Comparison of ENCODE assay signal across 14 cellular contexts in the genomic region with DNA sequence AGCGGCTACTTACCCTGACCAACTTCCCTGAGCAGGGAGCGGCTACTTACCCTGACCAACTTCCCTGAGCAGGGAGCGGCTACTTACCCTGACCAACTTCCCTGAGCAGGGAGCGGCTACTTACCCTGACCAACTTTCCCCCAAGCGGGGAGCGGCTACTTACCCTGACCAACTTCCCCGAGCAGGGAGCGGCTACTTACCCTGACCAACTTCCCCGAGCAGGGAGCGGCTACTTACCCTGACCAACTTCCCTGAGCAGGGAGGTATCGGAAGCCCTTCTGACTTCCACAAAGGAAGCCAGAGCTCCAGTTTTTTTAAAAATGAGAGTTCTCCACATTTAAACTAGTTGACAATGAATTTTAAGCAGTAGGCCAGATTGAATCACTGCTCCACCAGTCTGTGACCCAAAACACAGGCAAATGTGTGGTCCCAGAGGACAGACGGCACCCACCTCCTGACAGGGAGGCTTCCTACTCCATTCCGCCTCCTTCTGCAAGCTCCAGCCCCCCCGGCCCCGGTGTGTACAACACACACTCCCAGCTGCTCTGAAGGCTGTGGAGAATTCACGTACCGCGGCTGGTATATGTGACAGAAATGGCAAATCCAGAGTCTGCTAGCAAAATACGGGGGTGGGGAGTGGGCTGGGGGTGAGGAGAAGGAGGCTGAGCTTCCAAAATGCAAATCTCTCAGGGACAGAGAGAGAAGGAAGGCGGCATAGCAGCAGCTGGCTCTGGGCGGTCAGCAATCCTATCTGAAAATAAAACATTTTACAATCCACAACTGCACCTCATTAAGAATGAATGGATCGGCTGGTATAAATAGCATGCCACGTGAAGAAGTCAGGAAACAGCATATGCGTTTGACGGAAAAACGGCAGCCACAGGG. TPM values are rescaled to one million over a fixed set of nuclear protein-coding genes. Genes with fewer than 3 reads are reported as not detected.
DNase-seq lines count a peak whose midpoint lies in the region; ATAC-seq, FAIRE-seq and TF ChIP-seq lines count a peak whose summit lies in the region.
"Had no signal": no experiment of that assay in that cellular context is flagged by ENCODE, and none has a peak within 500 bp of the region (broad histone marks: within the 10 kb centered on the region; RNA-seq: fewer than 3 reads in every experiment).

No MANE protein-coding gene starts in this region.

- no peak overlapping the region for H3K4me3 ChIP-seq in right lobe of liver
- H3K4me3 ChIP-seq in HepG2 (replicated peaks in 1 of 3; ENCODE audit: insufficient read depth in 1 of 3, low read depth in 2 of 3, low read length in 3 of 3): no peak overlapping the region
- H3K4me3 ChIP-seq in heart right ventricle: peak overlapping the region in 8 of 10 donors; percentile 9 to 47 (median 34)
- no peak overlapping the region for H3K4me3 ChIP-seq in parathyroid adenoma (ENCODE audit: low read depth, low read length)
- H3K4me3 ChIP-seq in vagina: peak overlapping the region in 1 of 2 donors; percentile 18
- H3K4me3 ChIP-seq: A549 had no signal

- H3K4me2 ChIP-seq in HepG2 (ENCODE audit: low read depth, low read length) (no peak overlapping the region), parathyroid adenoma (ENCODE audit: low read length) (no peak overlapping the region), H9 (ENCODE audit: insufficient read depth, insufficient read length, low read length) (no peak overlapping the region)
- H3K4me2 ChIP-seq: A549 had no signal

- no peak overlapping the region for H3K56ac ChIP-seq in H9 (ENCODE audit: insufficient read length, low read depth, low read length)

- DNase-seq in right lobe of liver: peak; percentile 29 to 46 (median 38)
- no peak for DNase-seq in HepG2 (ENCODE audit: low spot score)
- DNase-seq in heart right ventricle: peak in 1 of 2 donors; percentile 9
- DNase-seq in vagina (ENCODE audit: extremely low spot score in 2 of 2): no peak
- DNase-seq in DMS153 treated with DMSO at 0.1 percent for 48 hours (lab: John Stamatoyannopoulos, UW; ENCODE audit: unreplicated experiment): no peak
- no peak for DNase-seq in GM10266 (ENCODE audit: extremely low spot score)
- DNase-seq in H9: no peak
- DNase-seq: NCI-H1417, NCI-H524 treated with DMSO at 0.1 percent for 48 hours had no signal

- FAIRE-seq in HepG2 (lab: Jason Lieb, UNC): no peak
- FAIRE-seq: A549 had no signal

- H3K4me3 Mint-ChIP-seq in H9: peak overlapping the region in 1 of 2 experiments; percentile 14; a peak in 1 of 5 replicates
- H3K4me3 Mint-ChIP-seq: activated naive CD8-positive, alpha-beta T cell; memory B cell had no signal

- no peak overlapping the region for H3K14ac ChIP-seq in H9 (ENCODE audit: insufficient read depth, low read length)

- BruUV-seq in HepG2 (replicated peaks; lab: Mats Ljungman, UMichigan): no TSS peak

- TF ChIP-seq CTCF in right lobe of liver (IDR thresholded peaks at IDR 0.05) (no peak), HepG2 (CRISPR knock-in tag; IDR thresholded peaks at IDR 0.05) (no peak), heart right ventricle (IDR thresholded peaks at IDR 0.05) (no peak), parathyroid adenoma (IDR thresholded peaks at IDR 0.05) (no peak), vagina (IDR thresholded peaks at IDR 0.05) (no peak), GM10266 (IDR thresholded peaks at IDR 0.05; ENCODE audit: control insufficient read depth, insufficient read depth, low read depth, missing control alignments) (no peak), H9 (conservative IDR thresholded peaks at IDR 0.05) (no peak)

- H3K27ac ChIP-seq in right lobe of liver (peak overlapping the region in 1 of 3 donors; percentile 59), HepG2 (ENCODE audit: extremely low read length, insufficient read depth, low read length) (no peak overlapping the region), heart right ventricle (peak overlapping the region; percentile 67 to 97 (median 84)), parathyroid adenoma (peak overlapping the region; percentile 73), vagina (peak overlapping the region; percentile 44), H9 (ENCODE audit: insufficient read length, low read depth, low read length) (no peak overlapping the region)
- H3K27ac ChIP-seq: A549 had no signal

- H2BK120ac ChIP-seq in H9 (ENCODE audit: low read depth, low read length, poor library complexity, severe bottlenecking): no peak overlapping the region

- no peak for ATAC-seq in right lobe of liver
- ATAC-seq in HepG2: no peak
- ATAC-seq in heart right ventricle: peak in 1 of 8 donors; percentile 32
- ATAC-seq: A549 had no signal

- H3K23me2 ChIP-seq in H9 (ENCODE audit: insufficient read length, low read depth, low read length, poor library complexity, severe bottlenecking): no peaks in the 10 kb centered on the region

- no peak overlapping the region for H3K23ac ChIP-seq in H9 (ENCODE audit: insufficient read length, low read depth, low read length)

- H4K20me1 ChIP-seq in HepG2 (ENCODE audit: insufficient read depth, low read length): peaks cover 2% of the 10 kb centered on the region; the same call in 1 of the 2 replicates
- no peaks in the 10 kb centered on the region for H4K20me1 ChIP-seq in H9 (ENCODE audit: control insufficient read depth, insufficient read depth, insufficient read length)

- CTCF ChIA-PET in HepG2 (lab: Yijun Ruan, JAX; ENCODE audit: low intra/inter-chr PET ratio, low total read pairs): no interaction called here

- H3K9ac ChIP-seq in HepG2 (ENCODE audit: insufficient read depth, low read depth, low read length) (no peak overlapping the region), parathyroid adenoma (no peak overlapping the region), H9 (ENCODE audit: extremely low read depth, insufficient read length, low read length) (no peak overlapping the region)

- H3K4me1 Mint-ChIP-seq in H9: peaks cover 23 to 42% of the 10 kb centered on the region in 2 experiments

- no peaks in the 10 kb centered on the region for H3K36me3 Mint-ChIP-seq in H9 (ENCODE audit: insufficient read depth in 1 of 3, low read depth in 3 of 3)
- H3K36me3 Mint-ChIP-seq: activated naive CD8-positive, alpha-beta T cell had no signal

- no peak overlapping the region for H4K91ac ChIP-seq in H9 (ENCODE audit: insufficient read length, low read depth, low read length)

- in situ Hi-C loops in HepG2 (cut with HindIII; ENCODE audit: extremely low pct_ligation_motif_present, low pct_unique_long_range_greater_than_20kb): loop anchor here (10.0 kb wide), 1 partner anchor 60 kb away; no protein-coding TSS in a partner anchor

- H4K8ac ChIP-seq in H9 (replicated peaks; ENCODE audit: insufficient read length, low read depth, low read length): no peak overlapping the region

- no peak overlapping the region for H2BK20ac ChIP-seq in H9 (ENCODE audit: low read depth, low read length, poor library complexity, severe bottlenecking)

- no peak overlapping the region for H3K27ac Mint-ChIP-seq in H9
- H3K27ac Mint-ChIP-seq: activated naive CD8-positive, alpha-beta T cell; memory B cell had no signal

- no peak overlapping the region for H4K5ac ChIP-seq in H9 (ENCODE audit: insufficient read length, low read depth, low read length)

- H2AFZ ChIP-seq in HepG2 (ENCODE audit: low read length) (no peak overlapping the region), parathyroid adenoma (no peak overlapping the region), H9 (ENCODE audit: low read length) (no peak overlapping the region)

- H3K18ac ChIP-seq in H9 (ENCODE audit: insufficient read length, low read depth, low read length): no peak overlapping the region

- H3K4me1 ChIP-seq in right lobe of liver: peaks cover 0 to 18% (median 5%) of the 10 kb centered on the region in 4 donors
- H3K4me1 ChIP-seq in HepG2 (ENCODE audit: insufficient read depth, low read length): peaks cover 24% of the 10 kb centered on the region
- peaks cover 0 to 29% (median 16%) of the 10 kb centered on the region in 9 donors for H3K4me1 ChIP-seq in heart right ventricle
- H3K4me1 ChIP-seq in parathyroid adenoma: no peaks in the 10 kb centered on the region
- no peaks in the 10 kb centered on the region for H3K4me1 ChIP-seq in vagina
- peaks cover 7% of the 10 kb centered on the region; the same call in 1 of the 2 replicates for H3K4me1 ChIP-seq in H9 (ENCODE audit: insufficient read depth, low read length)
- H3K4me1 ChIP-seq: A549 had no signal

- H3K27me3 ChIP-seq in right lobe of liver (no peaks in the 10 kb centered on the region), HepG2 (ENCODE audit: control insufficient read depth in 1 of 2, insufficient read depth in 2 of 2, low read length in 2 of 2) (no peaks in the 10 kb centered on the region), heart right ventricle (no peaks in the 10 kb centered on the region), parathyroid adenoma (ENCODE audit: control insufficient read depth, insufficient read depth, low read length) (no peaks in the 10 kb centered on the region), vagina (no peaks in the 10 kb centered on the region), H9 (ENCODE audit: insufficient read depth, low read length) (no peaks in the 10 kb centered on the region)

- POLR2A ChIA-PET in HepG2 (lab: Yijun Ruan, JAX): no interaction called here

- H2BK5ac ChIP-seq in H9 (ENCODE audit: insufficient read length, low read length): no peak overlapping the region

- H2BK12ac ChIP-seq in H9 (ENCODE audit: insufficient read length, low read depth, low read length): no peak overlapping the region

- no peak overlapping the region for H2AK5ac ChIP-seq in H9 (ENCODE audit: insufficient read length, low read length)

- no peaks in the 10 kb centered on the region for H3K9me3 ChIP-seq in right lobe of liver
- no peaks in the 10 kb centered on the region for H3K9me3 ChIP-seq in HepG2 (ENCODE audit: low read length)
- H3K9me3 ChIP-seq in heart right ventricle: no peaks in the 10 kb centered on the region
- no peaks in the 10 kb centered on the region for H3K9me3 ChIP-seq in parathyroid adenoma (ENCODE audit: control insufficient read depth, low read length)
- no peaks in the 10 kb centered on the region for H3K9me3 ChIP-seq in vagina
- H3K9me3 ChIP-seq in H9 (ENCODE audit: control insufficient read depth, low read depth, low read length): no peaks in the 10 kb centered on the region
- H3K9me3 ChIP-seq: A549 had no signal

- TF ChIP-seq RAD21 in HepG2 (CRISPR knock-in tag; IDR thresholded peaks at IDR 0.05): no peak

- no peak overlapping the region for H3T11ph ChIP-seq in H9 (ENCODE audit: low read length)

- TF ChIP-seq EP300 in HepG2 (IDR thresholded peaks at IDR 0.05; ENCODE audit: low read depth in 2 of 2, low read length in 2 of 2) (no peak), HepG2 (CRISPR knock-in tag; IDR thresholded peaks at IDR 0.05; ENCODE audit: borderline replicate concordance) (no peak)

- H3K9me3 Mint-ChIP-seq in H9: no peaks in the 10 kb centered on the region

- TF ChIP-seq POLR2A in right lobe of liver (IDR thresholded peaks at IDR 0.05) (no peak), HepG2 (IDR thresholded peaks at IDR 0.05; ENCODE audit: insufficient read depth in 1 of 2, low read depth in 2 of 2, low read length in 2 of 2) (no peak), vagina (IDR thresholded peaks at IDR 0.05) (no peak)

- no peaks in the 10 kb centered on the region for H3K79me1 ChIP-seq in H9 (ENCODE audit: insufficient read depth, low read depth, low read length, poor library complexity, severe bottlenecking)

- no peaks in the 10 kb centered on the region for H3K79me2 ChIP-seq in HepG2 (ENCODE audit: insufficient read depth, low read length)
- no peaks in the 10 kb centered on the region for H3K79me2 ChIP-seq in parathyroid adenoma
- H3K79me2 ChIP-seq in H9 (ENCODE audit: insufficient read depth, low read length): no peaks in the 10 kb centered on the region

- H3K4ac ChIP-seq in H9 (ENCODE audit: low read depth, low read length): no peak overlapping the region

- WGBS in right lobe of liver (ENCODE audit: insufficient coverage, low coverage, low lambda C conversion rate, missing lambda C conversion rate): 64% methylated on average over 19 of the region's 26 CpGs
- 93% methylated on average over 15 of the region's 26 CpGs for WGBS in HepG2 (ENCODE audit: low lambda C conversion rate)
- WGBS in heart right ventricle, 2 donors: 53 to 54% methylated on average over 23 to 24 of the region's 26 CpGs
- no CpG with 5 or more reads among the region's 26 CpGs for WGBS in H9 (ENCODE audit: extremely low coverage, insufficient read length, low lambda C conversion rate)

- H3K36me3 ChIP-seq in right lobe of liver (no peaks in the 10 kb centered on the region), HepG2 (replicated peaks in 1 of 2; ENCODE audit: control insufficient read depth in 1 of 2, insufficient read depth in 2 of 2, low read length in 2 of 2) (peaks cover 0 to 2% of the 10 kb centered on the region in 2 experiments; a peak in 2 of 5 replicates), heart right ventricle (no peaks in the 10 kb centered on the region), parathyroid adenoma (ENCODE audit: control insufficient read depth, insufficient read depth, low read length) (no peaks in the 10 kb centered on the region), vagina (no peaks in the 10 kb centered on the region)

- intact Hi-C loops in right lobe of liver (cut with DNase I) (no loop called here), HepG2 (cut with micrococcal nuclease; ENCODE audit: unreplicated experiment) (no loop called here), heart right ventricle (cut with DNase I) (no loop called here), vagina (cut with DNase I) (no loop called here)

- no peaks in the 10 kb centered on the region; the same call in none of the 2 replicates for H3K27me3 Mint-ChIP-seq in H9 (ENCODE audit: low read depth)
- H3K27me3 Mint-ChIP-seq: activated naive CD8-positive, alpha-beta T cell; memory B cell had no signal

- H2BK15ac ChIP-seq in H9 (ENCODE audit: low read depth, low read length): no peak overlapping the region

RNA-seq across cellular contexts. Expression of gene DOC2B, which starts 53.0 kb away (rescaled TPM):
- total RNA-seq in right lobe of liver (1 to 10 TPM in 2 of 6 experiments, under 1 TPM in 4; 0.40 to 1.7 (median 0.91) TPM), HepG2 (2016; rRNA removed; fragmentation: Illumina TruSeq; extraction: Trizol) (0.22 TPM in 1 of 2 replicates, not detected in the other), heart right ventricle (10 to 100 TPM in 1 of 10 donors, 1 to 10 TPM in 9; 2.6 to 13.0 (median 4.6) TPM), vagina (10.1 TPM), H9 (2021) (1.9 and 2.1 TPM in 2 replicates)
- 0.09 and 0.30 TPM in 2 replicates for total RNA-seq in HepG2 (2016; cell fraction: cytosol; rRNA removed; fragmentation: Illumina TruSeq; extraction: Trizol; ENCODE audit: low read depth)
- total RNA-seq in HepG2 (2016; cell fraction: insoluble cytoplasmic fraction; rRNA removed; fragmentation: Illumina TruSeq; extraction: Trizol): 0.04 TPM in 1 of 2 replicates, not detected in the other
- 0.06 and 0.38 TPM in 2 replicates for total RNA-seq in HepG2 (2016; cell fraction: membrane; rRNA removed; fragmentation: Illumina TruSeq; extraction: Trizol)
- 0.06 TPM in 1 of 2 replicates, not detected in the other for total RNA-seq in HepG2 (2016; cell fraction: nucleus; rRNA removed; fragmentation: Illumina TruSeq; extraction: Trizol)
- polyA plus RNA-seq in HepG2 (2011; rRNA removed) (0.09 and 0.77 TPM in 2 replicates), heart right ventricle (1 to 10 TPM; 2.5 to 4.9 TPM)
- polyA plus RNA-seq in HepG2 (2011; cell fraction: cytosol; rRNA removed): 0.21 and 0.25 TPM in 2 replicates
- polyA plus RNA-seq in HepG2 (2011; cell fraction: nucleus; rRNA removed): 0.31 and 0.33 TPM in 2 replicates
- 0.05 and 0.23 TPM in 2 replicates for polyA plus RNA-seq in HepG2 (2012)
- 0.08 and 0.34 TPM in 2 replicates for polyA plus RNA-seq in HepG2 (2016; cell fraction: cytosol; fragmentation: Illumina TruSeq; extraction: Trizol; ENCODE audit: low read depth)
- not detected in 2 replicates for polyA plus RNA-seq in HepG2 (2016; cell fraction: insoluble cytoplasmic fraction; fragmentation: Illumina TruSeq; extraction: Trizol; ENCODE audit: low read depth)
- 0.33 TPM in 1 of 2 replicates, not detected in the other for polyA plus RNA-seq in HepG2 (2016; cell fraction: membrane; fragmentation: Illumina TruSeq; extraction: Trizol; ENCODE audit: low read depth)
- polyA plus RNA-seq in HepG2 (2016; cell fraction: nucleus; fragmentation: Illumina TruSeq; extraction: Trizol; ENCODE audit: insufficient read depth, low read depth): 0.22 and 0.36 TPM in 2 replicates
- polyA minus RNA-seq in HepG2 (2011; rRNA and poly(A)+ RNA removed; ENCODE audit: low replicate concordance): 0.08 TPM in 1 of 2 replicates, not detected in the other
- polyA minus RNA-seq in HepG2 (2011; cell fraction: cytosol; rRNA and poly(A)+ RNA removed): 0.40 TPM in 1 of 2 replicates, not detected in the other
- 0.13 TPM in 1 of 2 replicates, not detected in the other for polyA minus RNA-seq in HepG2 (2011; cell fraction: nucleus; rRNA and poly(A)+ RNA removed)
- total RNA-seq: RPMI7951 had no signal

Comparison
In these comparisons a context has a peak if more than half of its experiments do, and no peak if none do; other contexts are left out.
1. DNase-seq: peak in right lobe of liver (3 of 3); none in HepG2 (single experiment), vagina (0 of 2), DMS153 treated with DMSO at 0.1 percent for 48 hours (single experiment), GM10266 (single experiment) and H9 (single experiment).
2. H3K27ac ChIP-seq: peak in heart right ventricle (10 of 10), parathyroid adenoma (single experiment) and vagina (single experiment); none in HepG2 (single experiment) and H9 (single experiment).
3. H3K4me3 ChIP-seq: peak in heart right ventricle (8 of 10); none in right lobe of liver (0 of 3), HepG2 (0 of 3) and parathyroid adenoma (single experiment).